22 cellular contexts compared by ENCODE assay signal in genomic region chr19:899363-900301, GRCh38. TPM values are rescaled to one million over a fixed set of nuclear protein-coding genes. Genes with fewer than 3 reads are reported as not detected.
A peak's percentile ranks its signal among the peaks of the same experiment; 100 is the strongest.
DNase-seq lines count a peak whose midpoint lies in the region; ATAC-seq and TF ChIP-seq lines count a peak whose summit lies in the region.
"Had no signal": no experiment of that assay in that cellular context is flagged by ENCODE, and none has a peak within 500 bp of the region (broad histone marks: within the 10 kb centered on the region; RNA-seq: fewer than 3 reads in every experiment).

No MANE protein-coding gene starts in this region.

- no peak overlapping the region for H4K5ac ChIP-seq in mesendoderm (ENCODE audit: low read length)

- H3K4me3 Mint-ChIP-seq in activated CD8-positive, alpha-beta T cell treated with anti-CD3 and anti-CD28 coated beads for 36 hours: no peak overlapping the region
- no peak overlapping the region for H3K4me3 Mint-ChIP-seq in activated CD8-positive, alpha-beta T cell treated with anti-CD3 and anti-CD28 coated beads, Interleukin-2, amount 10 ng/mL, durations not matched to agents 7 days and 5 days
- H3K4me3 Mint-ChIP-seq in IgD-negative memory B cell: no peak overlapping the region
- H3K4me3 Mint-ChIP-seq: activated CD4-positive, alpha-beta memory T cell treated with anti-CD3 and anti-CD28 coated beads for 36 hours; activated naive CD4-positive, alpha-beta T cell treated with anti-CD3 and anti-CD28 coated beads, Interleukin-2, amount 50 U/mL, for 24 hours; CD14-positive monocyte; mesothelial cell of epicardium had no signal

- no peak overlapping the region for H2AFZ ChIP-seq in hepatocyte

- 93% methylated on average over 42 of the region's 47 CpGs for WGBS in hepatocyte (ENCODE audit: low lambda C conversion rate, missing lambda C conversion rate)
- no CpG with 5 or more reads among the region's 47 CpGs for WGBS in mesendoderm (ENCODE audit: extremely low coverage, insufficient coverage, low lambda C conversion rate)

- H3K4me1 ChIP-seq in neutrophil (ENCODE audit: control insufficient read depth in 1 of 2, insufficient read depth in 1 of 2, low read depth in 1 of 2, low read length in 1 of 2): peaks cover 6 to 20% of the 10 kb centered on the region in 2 experiments
- H3K4me1 ChIP-seq in hepatocyte (ENCODE audit: insufficient read depth): no peaks in the 10 kb centered on the region
- no peaks in the 10 kb centered on the region for H3K4me1 ChIP-seq in mesendoderm (ENCODE audit: control insufficient read depth, low read depth, low read length)

- no peaks in the 10 kb centered on the region for H3K9me3 ChIP-seq in neutrophil
- H3K9me3 ChIP-seq in hepatocyte (ENCODE audit: low read depth): no peaks in the 10 kb centered on the region
- H3K9me3 ChIP-seq: tibial artery had no signal

- H2BK120ac ChIP-seq in mesendoderm (ENCODE audit: low read depth, low read length): no peak overlapping the region

- no peaks in the 10 kb centered on the region for H3K27me3 Mint-ChIP-seq in activated CD8-positive, alpha-beta T cell treated with anti-CD3 and anti-CD28 coated beads for 36 hours
- no peaks in the 10 kb centered on the region for H3K27me3 Mint-ChIP-seq in activated CD8-positive, alpha-beta T cell treated with anti-CD3 and anti-CD28 coated beads, Interleukin-2, amount 10 ng/mL, durations not matched to agents 7 days and 5 days (ENCODE audit: low read depth)
- H3K27me3 Mint-ChIP-seq in IgD-negative memory B cell: no peaks in the 10 kb centered on the region
- H3K27me3 Mint-ChIP-seq: activated CD4-positive, alpha-beta memory T cell treated with anti-CD3 and anti-CD28 coated beads for 36 hours; activated naive CD4-positive, alpha-beta T cell treated with anti-CD3 and anti-CD28 coated beads, Interleukin-2, amount 50 U/mL, for 24 hours had no signal

- H3K79me1 ChIP-seq in mesendoderm (ENCODE audit: low read length): peaks cover 2% of the 10 kb centered on the region

- no peak overlapping the region for H2BK5ac ChIP-seq in mesendoderm (ENCODE audit: low read length)

- intact Hi-C loops in activated CD8-positive, alpha-beta T cell treated with anti-CD3 and anti-CD28 coated beads for 36 hours (cut with micrococcal nuclease): no loop called here

- no peak overlapping the region for H2BK15ac ChIP-seq in mesendoderm (replicated peaks; ENCODE audit: low read depth)

- H3K18ac ChIP-seq in mesendoderm (ENCODE audit: low read length): no peak overlapping the region

- H3K79me2 ChIP-seq in hepatocyte: peaks cover 21% of the 10 kb centered on the region
- peaks cover 2% of the 10 kb centered on the region for H3K79me2 ChIP-seq in mesendoderm (ENCODE audit: control insufficient read depth, insufficient read depth, low read length)

- CTCF ChIA-PET in activated CD8-positive, alpha-beta T cell treated with anti-CD3 and anti-CD28 coated beads for 36 hours (lab: Charles Lee): no interaction called here
- CTCF ChIA-PET in activated CD8-positive, alpha-beta T cell treated with anti-CD3 and anti-CD28 coated beads, Interleukin-2, amount 10 ng/mL, durations not matched to agents 7 days and 5 days (lab: Charles Lee): no interaction called here

- POLR2A ChIA-PET in activated CD8-positive, alpha-beta T cell treated with anti-CD3 and anti-CD28 coated beads for 36 hours (lab: Charles Lee): no interaction called here
- POLR2A ChIA-PET in activated CD8-positive, alpha-beta T cell treated with anti-CD3 and anti-CD28 coated beads, Interleukin-2, amount 10 ng/mL, durations not matched to agents 7 days and 5 days (lab: Charles Lee): no interaction called here

- no peak overlapping the region for H3K23ac ChIP-seq in mesendoderm (ENCODE audit: low read length)

- no peak overlapping the region for H3K27ac Mint-ChIP-seq in activated CD8-positive, alpha-beta T cell treated with anti-CD3 and anti-CD28 coated beads for 36 hours
- no peak overlapping the region for H3K27ac Mint-ChIP-seq in activated CD8-positive, alpha-beta T cell treated with anti-CD3 and anti-CD28 coated beads, Interleukin-2, amount 10 ng/mL, durations not matched to agents 7 days and 5 days
- H3K27ac Mint-ChIP-seq in IgD-negative memory B cell: peak overlapping the region in 2 of 3 donors; percentile 59 to 97
- H3K27ac Mint-ChIP-seq: activated CD4-positive, alpha-beta memory T cell treated with anti-CD3 and anti-CD28 coated beads for 36 hours; activated naive CD4-positive, alpha-beta T cell treated with anti-CD3 and anti-CD28 coated beads, Interleukin-2, amount 50 U/mL, for 24 hours; CD14-positive monocyte; mesothelial cell of epicardium had no signal

- no peak overlapping the region for H4K8ac ChIP-seq in mesendoderm (ENCODE audit: low read depth, low read length)

- H3K27ac ChIP-seq in caudate nucleus (ENCODE audit: low read depth, low read length) (peak overlapping the region; percentile 58), neutrophil (peak overlapping the region; percentile 43), hepatocyte (no peak overlapping the region), mesendoderm (ENCODE audit: low read depth, low read length) (no peak overlapping the region)
- H3K27ac ChIP-seq: tibial artery had no signal

- H3K9me3 Mint-ChIP-seq in activated CD8-positive, alpha-beta T cell treated with anti-CD3 and anti-CD28 coated beads for 36 hours: no peaks in the 10 kb centered on the region
- H3K9me3 Mint-ChIP-seq in activated CD8-positive, alpha-beta T cell treated with anti-CD3 and anti-CD28 coated beads, Interleukin-2, amount 10 ng/mL, durations not matched to agents 7 days and 5 days (ENCODE audit: insufficient read depth): no peaks in the 10 kb centered on the region
- no peaks in the 10 kb centered on the region for H3K9me3 Mint-ChIP-seq in IgD-negative memory B cell
- H3K9me3 Mint-ChIP-seq: activated CD4-positive, alpha-beta memory T cell treated with anti-CD3 and anti-CD28 coated beads for 36 hours; activated naive CD4-positive, alpha-beta T cell treated with anti-CD3 and anti-CD28 coated beads, Interleukin-2, amount 50 U/mL, for 24 hours; CD14-positive monocyte; H9; mesothelial cell of epicardium had no signal

- H3K56ac ChIP-seq in mesendoderm (ENCODE audit: low read length): no peak overlapping the region

- H3K36me3 ChIP-seq in neutrophil (peaks cover 89% of the 10 kb centered on the region), hepatocyte (replicated peaks; ENCODE audit: insufficient read depth, low read depth) (no peaks in the 10 kb centered on the region), mesendoderm (ENCODE audit: control insufficient read depth, insufficient read depth, low read length) (no peaks in the 10 kb centered on the region)

- H4K20me1 ChIP-seq in hepatocyte (ENCODE audit: insufficient read depth, poor library complexity, severe bottlenecking): peaks cover 27% of the 10 kb centered on the region

- H3K4ac ChIP-seq in mesendoderm (ENCODE audit: low read depth, low read length): no peak overlapping the region

- no peaks in the 10 kb centered on the region for H3K9me2 ChIP-seq in hepatocyte (replicated peaks; ENCODE audit: insufficient read depth)

- H3K27me3 ChIP-seq in neutrophil (no peaks in the 10 kb centered on the region), hepatocyte (no peaks in the 10 kb centered on the region), mesendoderm (ENCODE audit: insufficient read depth, low read length, poor library complexity) (no peaks in the 10 kb centered on the region)
- H3K27me3 ChIP-seq: tibial artery had no signal

- no peak overlapping the region for H2AK5ac ChIP-seq in mesendoderm (ENCODE audit: low read length)

- no peak overlapping the region for H3K4me2 ChIP-seq in hepatocyte
- H3K4me2 ChIP-seq in mesendoderm (ENCODE audit: low read length): no peak overlapping the region

- H3K4me3 ChIP-seq in neutrophil (ENCODE audit: low read depth in 1 of 2, low read length in 1 of 2): no peak overlapping the region
- H3K4me3 ChIP-seq in hepatocyte: no peak overlapping the region
- no peak overlapping the region for H3K4me3 ChIP-seq in mesendoderm (ENCODE audit: low read length)
- H3K4me3 ChIP-seq: tibial artery had no signal

- no peak overlapping the region for H3K9ac ChIP-seq in mesendoderm (ENCODE audit: low read length)

- peaks cover 12% of the 10 kb centered on the region for H3K36me3 Mint-ChIP-seq in activated CD8-positive, alpha-beta T cell treated with anti-CD3 and anti-CD28 coated beads for 36 hours (ENCODE audit: low read depth)
- H3K36me3 Mint-ChIP-seq in activated CD8-positive, alpha-beta T cell treated with anti-CD3 and anti-CD28 coated beads, Interleukin-2, amount 10 ng/mL, durations not matched to agents 7 days and 5 days (ENCODE audit: low read depth): peaks cover 28% of the 10 kb centered on the region
- peaks cover 2% of the 10 kb centered on the region for H3K36me3 Mint-ChIP-seq in IgD-negative memory B cell
- H3K36me3 Mint-ChIP-seq: activated naive CD4-positive, alpha-beta T cell treated with anti-CD3 and anti-CD28 coated beads, Interleukin-2, amount 50 U/mL, for 24 hours had no signal

- ATAC-seq in activated CD8-positive, alpha-beta T cell treated with anti-CD3 and anti-CD28 coated beads for 36 hours: peak; percentile 19
- no peak for ATAC-seq in activated CD8-positive, alpha-beta T cell treated with anti-CD3 and anti-CD28 coated beads, Interleukin-2, amount 10 ng/mL, durations not matched to agents 7 days and 5 days

- H3K4me1 Mint-ChIP-seq in activated CD8-positive, alpha-beta T cell treated with anti-CD3 and anti-CD28 coated beads for 36 hours (ENCODE audit: low read depth): peaks cover 20% of the 10 kb centered on the region
- peaks cover 13% of the 10 kb centered on the region for H3K4me1 Mint-ChIP-seq in activated CD8-positive, alpha-beta T cell treated with anti-CD3 and anti-CD28 coated beads, Interleukin-2, amount 10 ng/mL, durations not matched to agents 7 days and 5 days (ENCODE audit: low read depth)
- H3K4me1 Mint-ChIP-seq in IgD-negative memory B cell: peaks cover 5 to 14% (median 8%) of the 10 kb centered on the region in 3 donors

- no peak for DNase-seq in activated CD8-positive, alpha-beta T cell treated with anti-CD3 and anti-CD28 coated beads for 36 hours
- DNase-seq in activated CD8-positive, alpha-beta T cell treated with anti-CD3 and anti-CD28 coated beads, Interleukin-2, amount 10 ng/mL, durations not matched to agents 7 days and 5 days: no peak
- DNase-seq in caudate nucleus (lab: John Stamatoyannopoulos, UW) (peak in 13 of 61 donors; percentile 8 to 38 (median 14)), hepatocyte (ENCODE audit: low spot score) (no peak), mesendoderm (no peak)
- DNase-seq in stimulated activated CD4-positive, alpha-beta T cell treated with anti-CD3 and anti-CD28 coated beads, Interleukin-1b, Interleukin-23, amount 100 ng/mL, for 48 hours: no peak
- DNase-seq: NCI-H2107; NCI-H510A; stimulated activated naive CD8-positive, alpha-beta T cell treated with anti-CD3 and anti-CD28 coated beads, Interleukin-15, Interleukin-2, amounts not matched to agents 100 U/mL and 50 U/mL, for 24 hours; tibial artery had no signal

- TF ChIP-seq CTCF in activated CD8-positive, alpha-beta T cell treated with anti-CD3 and anti-CD28 coated beads for 36 hours (IDR thresholded peaks at IDR 0.05): no peak
- TF ChIP-seq CTCF in neutrophil (IDR thresholded peaks at IDR 0.05): no peak
- no peak for TF ChIP-seq CTCF in hepatocyte (IDR thresholded peaks at IDR 0.05; ENCODE audit: poor library complexity)

RNA-seq across cellular contexts. Expression of gene RNU6-9, which starts 6.3 kb away (rescaled TPM):
- total RNA-seq in activated CD8-positive, alpha-beta T cell treated with anti-CD3 and anti-CD28 coated beads for 36 hours: not detected
- total RNA-seq in activated CD8-positive, alpha-beta T cell treated with anti-CD3 and anti-CD28 coated beads, Interleukin-2, amount 10 ng/mL, durations not matched to agents 7 days and 5 days: not detected
- polyA plus RNA-seq in IgD-negative memory B cell (not detected), hepatocyte (not detected in 2 replicates)
- total RNA-seq in hepatocyte: not detected in 2 replicates
- not detected for polyA plus RNA-seq in mesendoderm (2013, experiment 1 of 2)
- polyA plus RNA-seq in mesendoderm (2013, experiment 2 of 2): not detected
- total RNA-seq: activated CD4-positive, alpha-beta memory T cell treated with anti-CD3 and anti-CD28 coated beads for 36 hours; H9; left colon; M059J; mesothelial cell of epicardium; posterior vena cava had no signal
- polyA plus RNA-seq: AG04450, CD14-positive monocyte, neural cell had no signal

RNA-seq across cellular contexts. Expression of gene MED16, which starts 6.6 kb away (rescaled TPM):
- total RNA-seq in activated CD8-positive, alpha-beta T cell treated with anti-CD3 and anti-CD28 coated beads for 36 hours: 10 to 100 TPM; 37.6 to 37.8 TPM
- 10 to 100 TPM; 55.9 to 60.4 TPM for total RNA-seq in activated CD8-positive, alpha-beta T cell treated with anti-CD3 and anti-CD28 coated beads, Interleukin-2, amount 10 ng/mL, durations not matched to agents 7 days and 5 days
- 138 TPM for polyA plus RNA-seq in IgD-negative memory B cell
- total RNA-seq in hepatocyte: 24.4 and 32.1 TPM in 2 replicates
- polyA plus RNA-seq in hepatocyte: 80.9 and 111 TPM in 2 replicates
- polyA plus RNA-seq in mesendoderm (2013, experiment 1 of 2): 34.1 TPM
- polyA plus RNA-seq in mesendoderm (2013, experiment 2 of 2): 33.8 TPM

RNA-seq across cellular contexts. Expression of gene R3HDM4, which starts 13.4 kb away (rescaled TPM):
- 10 to 100 TPM; 58.4 to 61.5 TPM for total RNA-seq in activated CD8-positive, alpha-beta T cell treated with anti-CD3 and anti-CD28 coated beads for 36 hours
- total RNA-seq in activated CD8-positive, alpha-beta T cell treated with anti-CD3 and anti-CD28 coated beads, Interleukin-2, amount 10 ng/mL, durations not matched to agents 7 days and 5 days: 10 to 100 TPM; 75.9 to 76.7 TPM
- polyA plus RNA-seq in IgD-negative memory B cell (322 TPM), hepatocyte (86.6 and 88.2 TPM in 2 replicates)
- 42.2 and 44.1 TPM in 2 replicates for total RNA-seq in hepatocyte
- polyA plus RNA-seq in mesendoderm (2013, experiment 1 of 2): 56.1 TPM
- polyA plus RNA-seq in mesendoderm (2013, experiment 2 of 2): 56.0 TPM

RNA-seq across cellular contexts. Expression of gene KISS1R, which starts 17.5 kb away (rescaled TPM):
- 10 to 100 TPM; 14.0 to 15.5 TPM for total RNA-seq in activated CD8-positive, alpha-beta T cell treated with anti-CD3 and anti-CD28 coated beads for 36 hours
- total RNA-seq in activated CD8-positive, alpha-beta T cell treated with anti-CD3 and anti-CD28 coated beads, Interleukin-2, amount 10 ng/mL, durations not matched to agents 7 days and 5 days: 1 to 10 TPM in 1 of 2 experiments, under 1 TPM in 1; 0.55 to 1.1 TPM
- 3.9 TPM for polyA plus RNA-seq in IgD-negative memory B cell
- 1.3 and 1.4 TPM in 2 replicates for total RNA-seq in hepatocyte
- polyA plus RNA-seq in hepatocyte: 2.1 and 4.2 TPM in 2 replicates
- polyA plus RNA-seq in mesendoderm (2013, experiment 1 of 2): 0.10 TPM
- 0.15 TPM for polyA plus RNA-seq in mesendoderm (2013, experiment 2 of 2)
- total RNA-seq: left colon, M059J, posterior vena cava had no signal
- polyA plus RNA-seq: AG04450, CD14-positive monocyte had no signal

RNA-seq across cellular contexts. Expression of gene ARID3A, which starts 26.2 kb away (rescaled TPM):
- total RNA-seq in activated CD8-positive, alpha-beta T cell treated with anti-CD3 and anti-CD28 coated beads for 36 hours: 10 to 100 TPM; 18.7 to 22.1 TPM
- 10 to 100 TPM; 26.7 to 27.7 TPM for total RNA-seq in activated CD8-positive, alpha-beta T cell treated with anti-CD3 and anti-CD28 coated beads, Interleukin-2, amount 10 ng/mL, durations not matched to agents 7 days and 5 days
- polyA plus RNA-seq in IgD-negative memory B cell (4.2 TPM), hepatocyte (180 and 203 TPM in 2 replicates)
- 95.9 and 122 TPM in 2 replicates for total RNA-seq in hepatocyte
- polyA plus RNA-seq in mesendoderm (2013, experiment 1 of 2): 66.2 TPM
- polyA plus RNA-seq in mesendoderm (2013, experiment 2 of 2): 69.1 TPM

Comparison
In these comparisons a context has a peak if more than half of its experiments do, and no peak if none do; other contexts are left out.
1. H3K27ac Mint-ChIP-seq: peak in IgD-negative memory B cell (2 of 3); none in activated CD8-positive, alpha-beta T cell treated with anti-CD3 and anti-CD28 coated beads for 36 hours (single experiment) and activated CD8-positive, alpha-beta T cell treated with anti-CD3 and anti-CD28 coated beads, Interleukin-2, amount 10 ng/mL, durations not matched to agents 7 days and 5 days (single experiment).
2. H3K27ac ChIP-seq: peak in caudate nucleus (single experiment) and neutrophil (single experiment); none in hepatocyte (single experiment) and mesendoderm (single experiment).